7 cellular contexts compared by ENCODE assay signal in the genomic region with DNA sequence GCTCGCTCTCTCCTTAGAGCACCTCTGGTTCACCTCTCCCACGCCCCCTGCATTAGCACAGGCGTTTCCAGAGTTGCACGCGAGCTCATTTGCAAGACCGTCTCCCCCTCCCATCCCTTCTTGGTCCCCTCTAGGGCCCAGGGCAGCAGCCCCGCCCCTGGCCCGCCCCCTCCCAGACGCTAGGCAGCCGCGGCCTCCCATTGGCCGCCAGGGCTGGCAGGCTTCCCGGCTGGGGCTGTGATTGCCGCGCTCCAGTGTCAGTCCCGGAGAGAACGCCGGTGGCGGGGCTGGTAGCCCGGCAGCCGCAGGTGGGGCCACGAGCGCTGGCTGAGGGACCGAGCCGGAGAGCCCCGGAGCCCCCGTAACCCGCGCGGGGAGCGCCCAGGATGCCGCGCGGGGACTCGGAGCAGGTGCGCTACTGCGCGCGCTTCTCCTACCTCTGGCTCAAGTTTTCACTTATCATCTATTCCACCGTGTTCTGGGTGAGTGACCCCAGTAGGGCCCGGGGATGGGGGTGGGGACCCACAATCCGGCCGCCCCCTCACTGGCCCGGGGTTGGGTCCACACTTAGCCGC. TPM values are rescaled to one million over a fixed set of nuclear protein-coding genes. Genes with fewer than 3 reads are reported as not detected.
A peak's percentile ranks its signal among the peaks of the same experiment; 100 is the strongest.
DNase-seq lines count a peak whose midpoint lies in the region; ATAC-seq and TF ChIP-seq lines count a peak whose summit lies in the region.

A gene (plus strand): TSS at position 257 of the 575 bp plus-strand sequence. CDS start 130 bp downstream, at position 387.

- DNase-seq in NCI-H69 (lab: John Stamatoyannopoulos, UW) = peak; percentile 92
- peak; percentile 81 for DNase-seq in activated CD8-positive, alpha-beta T cell treated with anti-CD3 and anti-CD28 coated beads, Interleukin-2, amount 10 ng/mL, durations not matched to agents 7 days and 5 days
- DNase-seq in lower lobe of right lung = peak; percentile 92
- DNase-seq in stimulated activated CD4-positive, alpha-beta T cell treated with anti-CD3 and anti-CD28 coated beads, Interleukin-4, amount 100 ng/mL, for 4 hours = peak; percentile 78

- H3K9me3 Mint-ChIP-seq in activated CD8-positive, alpha-beta T cell treated with anti-CD3 and anti-CD28 coated beads, Interleukin-2, amount 10 ng/mL, durations not matched to agents 7 days and 5 days (ENCODE audit: insufficient read depth) = no peaks in the 10 kb centered on the region

- H3K4me3 ChIP-seq in ectodermal cell (ENCODE audit: insufficient read depth, low read depth, low read length) (peak within 1 kb of the TSS; percentile 74), lower lobe of right lung (peak within 1 kb of the TSS; percentile 79)

- ATAC-seq in GM18907 (IDR thresholded peaks at IDR 0.05; ENCODE audit: unreplicated experiment) (peak; percentile 89), HG03342 (IDR thresholded peaks at IDR 0.05; ENCODE audit: unreplicated experiment) (peak; percentile 87), lower lobe of right lung (peak; percentile 96 to 97)
- ATAC-seq in activated CD8-positive, alpha-beta T cell treated with anti-CD3 and anti-CD28 coated beads, Interleukin-2, amount 10 ng/mL, durations not matched to agents 7 days and 5 days = peak; percentile 97

- no peak for TF ChIP-seq CTCF in lower lobe of right lung (IDR thresholded peaks at IDR 0.05)

- H3K4me3 Mint-ChIP-seq in activated CD8-positive, alpha-beta T cell treated with anti-CD3 and anti-CD28 coated beads, Interleukin-2, amount 10 ng/mL, durations not matched to agents 7 days and 5 days = peak within 1 kb of the TSS; percentile 85

- no peaks in the 10 kb centered on the region for H3K36me3 ChIP-seq in ectodermal cell (ENCODE audit: control insufficient read depth, insufficient read depth, low read length)
- no peaks in the 10 kb centered on the region for H3K36me3 ChIP-seq in lower lobe of right lung

- H3K27me3 ChIP-seq in ectodermal cell (ENCODE audit: control insufficient read depth, insufficient read depth, low read length, poor library complexity, severe bottlenecking) (peaks cover 21% of the 10 kb centered on the region), lower lobe of right lung (ENCODE audit: low read depth) (no peaks in the 10 kb centered on the region)

- H3K27ac Mint-ChIP-seq in activated CD8-positive, alpha-beta T cell treated with anti-CD3 and anti-CD28 coated beads, Interleukin-2, amount 10 ng/mL, durations not matched to agents 7 days and 5 days = no peak within 1 kb of the TSS

- POLR2A ChIA-PET in activated CD8-positive, alpha-beta T cell treated with anti-CD3 and anti-CD28 coated beads, Interleukin-2, amount 10 ng/mL, durations not matched to agents 7 days and 5 days (lab: Charles Lee) = interaction anchor here (0.9 kb wide), 1 partner anchor 17 kb away, joined by 4 read pairs; no protein-coding TSS in a partner anchor

- H3K27me3 Mint-ChIP-seq in activated CD8-positive, alpha-beta T cell treated with anti-CD3 and anti-CD28 coated beads, Interleukin-2, amount 10 ng/mL, durations not matched to agents 7 days and 5 days (ENCODE audit: low read depth) = peaks cover 26% of the 10 kb centered on the region

- peaks cover 29% of the 10 kb centered on the region for H3K4me1 Mint-ChIP-seq in activated CD8-positive, alpha-beta T cell treated with anti-CD3 and anti-CD28 coated beads, Interleukin-2, amount 10 ng/mL, durations not matched to agents 7 days and 5 days (ENCODE audit: low read depth)

- CTCF ChIA-PET in activated CD8-positive, alpha-beta T cell treated with anti-CD3 and anti-CD28 coated beads, Interleukin-2, amount 10 ng/mL, durations not matched to agents 7 days and 5 days (lab: Charles Lee) = interaction anchor here (0.9 to 5.0 kb wide), 5 partner anchors 8 to 57 kb away, joined by 3 to 24 read pairs (median 5); no protein-coding TSS in a partner anchor

- 0% methylated on average over 45 of the region's 45 CpGs for WGBS in ectodermal cell, 2 experiments

- intact Hi-C loops in lower lobe of right lung (cut with DNase I) = no loop called here

- H3K9me3 ChIP-seq in ectodermal cell (ENCODE audit: control insufficient read depth, low read length) = no peaks in the 10 kb centered on the region
- no peaks in the 10 kb centered on the region for H3K9me3 ChIP-seq in lower lobe of right lung

- no peaks in the 10 kb centered on the region for H3K4me1 ChIP-seq in ectodermal cell (ENCODE audit: control insufficient read depth, insufficient read depth, low read length)
- H3K4me1 ChIP-seq in lower lobe of right lung = peaks cover 62% of the 10 kb centered on the region

- H3K36me3 Mint-ChIP-seq in activated CD8-positive, alpha-beta T cell treated with anti-CD3 and anti-CD28 coated beads, Interleukin-2, amount 10 ng/mL, durations not matched to agents 7 days and 5 days (ENCODE audit: low read depth) = no peaks in the 10 kb centered on the region

- H3K27ac ChIP-seq in ectodermal cell (ENCODE audit: insufficient read depth, low read depth, low read length, poor library complexity, severe bottlenecking) (no peak within 1 kb of the TSS), lower lobe of right lung (peak within 1 kb of the TSS; percentile 75)

RNA-seq across cellular contexts. Expression of the gene that starts here (rescaled TPM):
- total RNA-seq in activated CD8-positive, alpha-beta T cell treated with anti-CD3 and anti-CD28 coated beads, Interleukin-2, amount 10 ng/mL, durations not matched to agents 7 days and 5 days = 1 to 10 TPM; 3.8 to 4.7 TPM
- 12.1 TPM for polyA plus RNA-seq in ectodermal cell (2013, experiment 1 of 4)
- polyA plus RNA-seq in ectodermal cell (2013, experiment 2 of 4) = 11.5 TPM
- polyA plus RNA-seq in ectodermal cell (2013, experiment 3 of 4) = 9.1 TPM
- 10.5 TPM for polyA plus RNA-seq in ectodermal cell (2013, experiment 4 of 4)
- 46.1 TPM for total RNA-seq in lower lobe of right lung
